23 cellular contexts compared by ENCODE assay signal in the genomic region with DNA sequence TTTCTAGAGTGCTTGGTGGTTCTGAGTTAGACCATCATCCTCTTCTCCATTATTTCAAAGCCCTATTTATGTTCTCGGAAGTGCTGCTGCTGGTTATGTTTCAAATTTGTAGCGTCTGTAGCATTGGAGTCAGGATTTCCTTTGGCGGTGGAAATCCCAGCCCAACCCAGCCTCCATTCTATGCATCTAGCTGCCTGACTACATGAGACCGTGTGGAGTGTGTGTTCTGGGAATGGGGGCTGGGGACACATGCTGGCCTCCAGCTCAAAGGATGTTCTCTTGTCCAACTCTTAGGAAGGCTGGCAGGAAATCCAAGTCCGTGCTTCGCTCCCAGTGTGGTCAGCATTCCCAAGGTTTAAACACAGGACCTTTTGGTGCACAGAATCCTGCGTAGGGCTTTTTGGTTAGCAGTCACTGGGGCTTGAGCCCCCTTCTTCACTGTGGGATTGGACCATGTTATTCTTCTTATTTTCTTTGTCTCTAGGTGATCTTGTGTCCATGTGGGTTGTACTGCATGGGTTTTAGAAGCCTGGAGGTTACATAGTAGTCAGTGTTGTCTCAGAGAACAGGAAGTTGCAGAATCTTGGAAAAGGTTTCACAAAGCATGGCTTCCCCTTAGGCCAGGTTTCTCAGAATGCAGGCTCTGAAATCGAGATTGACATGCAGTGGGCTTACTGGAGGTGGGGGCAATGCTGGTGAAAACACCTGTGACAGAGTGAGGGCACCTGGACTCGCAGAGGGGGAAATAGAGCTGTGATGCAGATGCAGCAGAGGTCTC.
A peak's percentile ranks its signal among the peaks of the same experiment; 100 is the strongest.
DNase-seq lines count a peak whose midpoint lies in the region; ATAC-seq and TF ChIP-seq lines count a peak whose summit lies in the region.
"Had no signal": no experiment of that assay in that cellular context is flagged by ENCODE, and none has a peak within 500 bp of the region (broad histone marks: within the 10 kb centered on the region; RNA-seq: fewer than 3 reads in every experiment).

No MANE protein-coding gene starts in this region.

- peaks cover 8% of the 10 kb centered on the region for H3K36me3 ChIP-seq in Caco-2 (ENCODE audit: control insufficient read depth, insufficient read depth, low read length)
- peaks cover 0 to 56% (median 10%) of the 10 kb centered on the region in 3 experiments for H3K36me3 ChIP-seq in naive thymus-derived CD4-positive, alpha-beta T cell (ENCODE audit: control insufficient read depth in 2 of 3, insufficient read depth in 3 of 3, low read length in 3 of 3)
- H3K36me3 ChIP-seq: colonic mucosa had no signal

- no peaks in the 10 kb centered on the region for H3K9me3 ChIP-seq in Caco-2
- no peaks in the 10 kb centered on the region for H3K9me3 ChIP-seq in naive thymus-derived CD4-positive, alpha-beta T cell (ENCODE audit: control insufficient read depth in 2 of 3, low read length in 3 of 3)
- H3K9me3 ChIP-seq: body of pancreas, colonic mucosa, sigmoid colon, tibial nerve had no signal

- POLR2A ChIA-PET in Caco-2 (lab: Charles Lee) = no interaction called here
- POLR2A ChIA-PET in naive thymus-derived CD4-positive, alpha-beta T cell (lab: Charles Lee) = no interaction called here

- H3K27ac ChIP-seq in naive thymus-derived CD4-positive, alpha-beta T cell (ENCODE audit: low read depth, low read length) = no peak overlapping the region
- H3K27ac ChIP-seq: body of pancreas, colonic mucosa, KMS-11, sigmoid colon, tibial nerve had no signal

- intact Hi-C loops in Caco-2 (cut with micrococcal nuclease; ENCODE audit: unreplicated experiment) = no loop called here
- intact Hi-C loops in naive thymus-derived CD4-positive, alpha-beta T cell (cut with micrococcal nuclease) = no loop called here

- H3K27me3 ChIP-seq in Caco-2 (replicated peaks; ENCODE audit: control insufficient read depth, insufficient read depth, low read length) = no peaks in the 10 kb centered on the region
- no peaks in the 10 kb centered on the region for H3K27me3 ChIP-seq in naive thymus-derived CD4-positive, alpha-beta T cell (ENCODE audit: control insufficient read depth in 2 of 2, insufficient read depth in 2 of 2, low read length in 2 of 2)
- H3K27me3 ChIP-seq: body of pancreas, colonic mucosa, sigmoid colon, tibial nerve had no signal

- BruUV-seq in Caco-2 (replicated peaks; lab: Mats Ljungman, UMichigan) = no TSS peak

- ATAC-seq in central memory CD8-positive, alpha-beta T cell (replicated peaks; ENCODE audit: extremely low read depth, poor library complexity, severe bottlenecking) = no peak
- peak; percentile 34 for ATAC-seq in naive thymus-derived CD4-positive, alpha-beta T cell
- ATAC-seq in GM19467 (IDR thresholded peaks at IDR 0.05; ENCODE audit: unreplicated experiment) = no peak
- no peak for ATAC-seq in HG03432 (IDR thresholded peaks at IDR 0.05; ENCODE audit: unreplicated experiment)
- ATAC-seq: body of pancreas; stimulated activated naive CD8-positive, alpha-beta T cell treated with anti-CD3 and anti-CD28 coated beads, Interleukin-15, Interleukin-2, amounts not matched to agents 100 U/mL and 50 U/mL, for 24 hours had no signal

- peaks cover 52% of the 10 kb centered on the region for H3K36me3 Mint-ChIP-seq in Caco-2 (ENCODE audit: insufficient read depth, unreplicated experiment)
- H3K36me3 Mint-ChIP-seq in central memory CD8-positive, alpha-beta T cell (ENCODE audit: insufficient read depth) = peaks cover 40% of the 10 kb centered on the region
- peaks cover 22 to 65% (median 40%) of the 10 kb centered on the region in 5 donors for H3K36me3 Mint-ChIP-seq in naive thymus-derived CD4-positive, alpha-beta T cell

- H3K27ac Mint-ChIP-seq in Caco-2 (ENCODE audit: unreplicated experiment) = peak overlapping the region; percentile 33
- H3K27ac Mint-ChIP-seq in central memory CD8-positive, alpha-beta T cell (ENCODE audit: low read depth) = peak overlapping the region; percentile 8
- peak overlapping the region in 2 of 9 donors; percentile 28 to 43 for H3K27ac Mint-ChIP-seq in naive thymus-derived CD4-positive, alpha-beta T cell
- H3K27ac Mint-ChIP-seq: activated naive CD8-positive, alpha-beta T cell treated with anti-CD3 and anti-CD28 coated beads for 36 hours had no signal

- DNase-seq in Caco-2 (no peak), Kasumi-1 (lab: John Stamatoyannopoulos, UW) (peak; percentile 34 to 46), SK-N-DZ (ENCODE audit: low spot score) (no peak), amniotic stem cell (lab: John Stamatoyannopoulos, UW) (no peak)
- no peak for DNase-seq in central memory CD8-positive, alpha-beta T cell (ENCODE audit: low spot score in 2 of 2)
- no peak for DNase-seq in naive thymus-derived CD4-positive, alpha-beta T cell
- DNase-seq: activated CD4-positive, CD25-positive, alpha-beta regulatory T cell treated with anti-CD3 and anti-CD28 coated beads, Interleukin-2, amount 50 U/mL, for 72 hours; activated naive CD8-positive, alpha-beta T cell treated with anti-CD3 and anti-CD28 coated beads for 36 hours; body of pancreas; colonic mucosa; EL; hippocampal formation; kidney; NCI-H1105 treated with DMSO at 0.1 percent for 48 hours; occipital lobe; OCI-M1; SHP77 treated with DMSO at 0.1 percent for 48 hours; sigmoid colon; stimulated activated naive CD8-positive, alpha-beta T cell treated with anti-CD3 and anti-CD28 coated beads, Interleukin-15, Interleukin-2, amounts not matched to agents 100 U/mL and 50 U/mL, for 24 hours had no signal

- no peaks in the 10 kb centered on the region for H3K9me3 Mint-ChIP-seq in Caco-2 (ENCODE audit: unreplicated experiment)
- no peaks in the 10 kb centered on the region for H3K9me3 Mint-ChIP-seq in central memory CD8-positive, alpha-beta T cell
- H3K9me3 Mint-ChIP-seq in naive thymus-derived CD4-positive, alpha-beta T cell = no peaks in the 10 kb centered on the region
- H3K9me3 Mint-ChIP-seq: activated naive CD8-positive, alpha-beta T cell treated with anti-CD3 and anti-CD28 coated beads for 36 hours had no signal

- CTCF ChIA-PET in Caco-2 (lab: Charles Lee) = no interaction called here
- CTCF ChIA-PET in naive thymus-derived CD4-positive, alpha-beta T cell (lab: Charles Lee) = no interaction called here

- H3K4me3 Mint-ChIP-seq in Caco-2 (ENCODE audit: unreplicated experiment) = no peak overlapping the region
- no peak overlapping the region for H3K4me3 Mint-ChIP-seq in central memory CD8-positive, alpha-beta T cell
- no peak overlapping the region for H3K4me3 Mint-ChIP-seq in naive thymus-derived CD4-positive, alpha-beta T cell
- H3K4me3 Mint-ChIP-seq: activated naive CD8-positive, alpha-beta T cell treated with anti-CD3 and anti-CD28 coated beads for 36 hours had no signal

- H3K4me1 ChIP-seq in Caco-2 = no peaks in the 10 kb centered on the region
- no peaks in the 10 kb centered on the region for H3K4me1 ChIP-seq in naive thymus-derived CD4-positive, alpha-beta T cell (ENCODE audit: control insufficient read depth in 2 of 2, insufficient read depth in 2 of 2, low read length in 2 of 2)
- H3K4me1 ChIP-seq: body of pancreas, colonic mucosa, sigmoid colon had no signal

- H3K4me1 Mint-ChIP-seq in Caco-2 (ENCODE audit: low read depth, unreplicated experiment) = no peaks in the 10 kb centered on the region
- H3K4me1 Mint-ChIP-seq in central memory CD8-positive, alpha-beta T cell = peaks cover 10% of the 10 kb centered on the region
- H3K4me1 Mint-ChIP-seq in naive thymus-derived CD4-positive, alpha-beta T cell = peaks cover 0 to 2% (median 0%) of the 10 kb centered on the region in 7 donors

- TF ChIP-seq CTCF in Caco-2 (IDR thresholded peaks at IDR 0.05; ENCODE audit: insufficient read depth in 1 of 2, low read depth in 1 of 2, low read length in 1 of 2, severe bottlenecking in 1 of 2, unreplicated experiment in 1 of 2) = no peak

- H3K27me3 Mint-ChIP-seq in Caco-2 (ENCODE audit: insufficient read depth, unreplicated experiment) = no peaks in the 10 kb centered on the region
- H3K27me3 Mint-ChIP-seq in central memory CD8-positive, alpha-beta T cell = no peaks in the 10 kb centered on the region
- H3K27me3 Mint-ChIP-seq in naive thymus-derived CD4-positive, alpha-beta T cell = no peaks in the 10 kb centered on the region
- H3K27me3 Mint-ChIP-seq: activated naive CD8-positive, alpha-beta T cell treated with anti-CD3 and anti-CD28 coated beads for 36 hours had no signal

- H3K4me3 ChIP-seq in Caco-2 (ENCODE audit: low read depth, low read length) = no peak overlapping the region
- no peak overlapping the region for H3K4me3 ChIP-seq in naive thymus-derived CD4-positive, alpha-beta T cell (ENCODE audit: low read length)
- H3K4me3 ChIP-seq: body of pancreas, colonic mucosa, sigmoid colon, tibial nerve had no signal

Comparison
In these comparisons a context has a peak if more than half of its experiments do, and no peak if none do; other contexts are left out.
1. DNase-seq: peak in Kasumi-1 (2 of 2); none in Caco-2 (0 of 2), central memory CD8-positive, alpha-beta T cell (0 of 2), naive thymus-derived CD4-positive, alpha-beta T cell (0 of 9), SK-N-DZ (single experiment) and amniotic stem cell (single experiment).